In genomic region chr13:100573121-100573520, GRCh38 we compare ENCODE assay signal across 8 cellular contexts. TPM values are rescaled to one million over a fixed set of nuclear protein-coding genes. Genes with fewer than 3 reads are reported as not detected.
A peak's percentile ranks its signal among the peaks of the same experiment; 100 is the strongest.
DNase-seq lines count a peak whose midpoint lies in the region; ATAC-seq, FAIRE-seq and TF ChIP-seq lines count a peak whose summit lies in the region.

No MANE protein-coding gene starts in this region.

- H3K4me3 ChIP-seq in KMS-11 (IDR thresholded peaks at IDR 0.05; ENCODE audit: insufficient read depth, low read depth, low read length) (no peak overlapping the region), pancreas (no peak overlapping the region)

- peak; percentile 20 for DNase-seq in ELF-1 (ENCODE audit: low read depth, low spot score)
- DNase-seq in RKO (ENCODE audit: low spot score): peak; percentile 77
- DNase-seq in activated T-helper 1 cell treated with Interleukin-2 at 50 U/mL for 16 hours (ENCODE audit: low read depth): peak; percentile 56
- DNase-seq in foreskin keratinocyte: peak; percentile 21 to 35
- DNase-seq in pancreas: peak in 5 of 6 donors; percentile 58 to 79 (median 69)
- DNase-seq in urothelium cell line (ENCODE audit: low spot score): peak; percentile 40

- ATAC-seq in GM21737 (IDR thresholded peaks at IDR 0.05; ENCODE audit: unreplicated experiment): peak; percentile 89
- ATAC-seq in foreskin keratinocyte: peak; percentile 93
- peak; percentile 83 to 97 (median 91) for ATAC-seq in pancreas

- no peak overlapping the region for H3K9ac ChIP-seq in KMS-11

- H2AFZ ChIP-seq in KMS-11 (ENCODE audit: low read depth): no peak overlapping the region

- H3K4me1 ChIP-seq in KMS-11 (ENCODE audit: low read depth, poor library complexity, severe bottlenecking): peaks cover 34% of the 10 kb centered on the region
- H3K4me1 ChIP-seq in foreskin keratinocyte: no peaks in the 10 kb centered on the region
- no peaks in the 10 kb centered on the region for H3K4me1 ChIP-seq in pancreas

- no peak overlapping the region for H3K4me2 ChIP-seq in KMS-11

- no peaks in the 10 kb centered on the region for H3K79me2 ChIP-seq in KMS-11 (ENCODE audit: insufficient read depth, low read depth)

- H3K27ac ChIP-seq in KMS-11 (no peak overlapping the region), foreskin keratinocyte (no peak overlapping the region), pancreas (no peak overlapping the region)

- 28 to 38% methylated on average over 2 of the region's 2 CpGs for WGBS in pancreas, 2 donors

- H4K20me1 ChIP-seq in KMS-11 (ENCODE audit: insufficient read depth): no peaks in the 10 kb centered on the region

- H3K27me3 ChIP-seq in KMS-11 (ENCODE audit: insufficient read depth, low read depth) (no peaks in the 10 kb centered on the region), foreskin keratinocyte (no peaks in the 10 kb centered on the region), pancreas (no peaks in the 10 kb centered on the region)

- intact Hi-C loops in pancreas (cut with DNase I): no loop called here

- H3K36me3 ChIP-seq in KMS-11 (ENCODE audit: insufficient read depth) (no peaks in the 10 kb centered on the region), pancreas (no peaks in the 10 kb centered on the region)

- H3K9me3 ChIP-seq in pancreas: no peaks in the 10 kb centered on the region

- FAIRE-seq in pancreas (lab: Jason Lieb, UNC) (no peak), urothelium cell line (lab: Jason Lieb, UNC) (no peak)

- peak; percentile 76 for TF ChIP-seq CTCF in KMS-11 (conservative IDR thresholded peaks at IDR 0.05; ENCODE audit: low read depth, low read length)
- TF ChIP-seq CTCF in foreskin keratinocyte (conservative IDR thresholded peaks at IDR 0.05): peak; percentile 77
- peak; percentile 58 to 68 (median 60) for TF ChIP-seq CTCF in pancreas (IDR thresholded peaks at IDR 0.05)

RNA-seq across cellular contexts. Expression of gene GGACT, which starts 15.5 kb away (rescaled TPM):
- total RNA-seq in foreskin keratinocyte (7.3 and 9.3 TPM in 2 replicates), pancreas (1 to 10 TPM; 5.1 to 7.0 (median 6.4) TPM)
- polyA plus RNA-seq in foreskin keratinocyte (6.4 and 8.4 TPM in 2 replicates), pancreas (1 to 10 TPM; 1.6 to 1.7 TPM)

Comparison
In these comparisons a context has a peak if more than half of its experiments do, and no peak if none do; other contexts are left out.
1. DNase-seq: peak in every context shown above with its lines; median percentile 77 in RKO; 69 in pancreas; 56 in activated T-helper 1 cell treated with Interleukin-2 at 50 U/mL for 16 hours; 40 in urothelium cell line; 28 in foreskin keratinocyte; 20 in ELF-1.